In the genomic region with DNA sequence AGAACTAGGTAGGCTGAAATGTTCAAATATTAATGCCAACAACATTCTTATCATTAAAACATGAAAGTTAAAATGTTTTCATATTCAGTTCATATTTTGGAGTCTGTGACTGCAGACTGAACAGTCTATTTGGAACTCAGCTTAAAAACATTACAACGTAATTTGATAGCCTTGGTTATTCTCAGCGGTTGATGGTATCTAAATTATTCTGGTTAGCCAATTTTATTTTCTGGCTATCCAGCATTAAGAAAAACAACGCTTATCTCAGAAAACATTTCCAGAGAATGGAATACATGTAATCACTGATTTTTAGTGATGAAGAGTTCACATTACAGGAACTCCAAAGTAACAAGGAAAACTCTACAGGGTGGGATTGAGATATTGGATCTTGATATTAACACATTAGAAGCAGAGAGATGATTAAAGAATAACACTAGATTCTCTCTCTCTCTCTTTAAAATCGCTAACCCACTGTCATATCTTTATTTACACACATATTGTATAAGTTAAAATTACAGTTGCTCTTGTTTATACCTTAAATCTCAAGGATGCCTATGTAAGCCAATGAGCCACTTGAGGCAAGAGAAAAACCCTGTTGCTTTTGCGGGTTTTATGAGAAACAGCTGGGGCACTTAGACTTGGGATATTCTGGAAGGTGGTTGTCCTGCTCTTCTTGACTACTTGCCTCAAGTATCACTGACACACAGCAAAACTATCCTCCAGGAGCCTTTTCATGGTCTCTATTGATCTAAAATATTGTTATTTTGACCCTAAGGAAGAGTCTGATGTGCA, we compare ENCODE assay signal across 15 cellular contexts.
DNase-seq lines count a peak whose midpoint lies in the region; ATAC-seq and TF ChIP-seq lines count a peak whose summit lies in the region.
"Had no signal": no experiment of that assay in that cellular context is flagged by ENCODE, and none has a peak within 500 bp of the region (broad histone marks: within the 10 kb centered on the region; RNA-seq: fewer than 3 reads in every experiment).

No MANE protein-coding gene starts in this region.

- H3K9me2 ChIP-seq in Karpas-422 (replicated peaks; ENCODE audit: insufficient read depth, low read length) = no peaks in the 10 kb centered on the region; the same call in 1 of the 2 replicates

- H3K9ac ChIP-seq in Karpas-422 (ENCODE audit: low read length) (no peak overlapping the region), mammary epithelial cell (ENCODE audit: insufficient read depth, low read length) (no peak overlapping the region)
- H3K9ac ChIP-seq: BLaER1 had no signal

- H2AFZ ChIP-seq in Karpas-422 (ENCODE audit: low read length) = no peak overlapping the region
- H2AFZ ChIP-seq in mammary epithelial cell (ENCODE audit: low read depth, low read length) = no peak overlapping the region
- H2AFZ ChIP-seq: PC-9 had no signal

- peaks cover 86% of the 10 kb centered on the region for H3K4me1 Mint-ChIP-seq in activated T-helper 1 cell treated with anti-CD3 and anti-CD28 coated beads, Interleukin-12 subunit alpha, Interleukin-12 subunit beta, Interleukin-2, Interleukin-4 antibody, amounts not matched to agents 30 ng/mL and 10 ng/mL and 1 ng/mL, durations not matched to agents 14 hours and 24 hours and 36 hours (ENCODE audit: low read depth)

- H3K27ac ChIP-seq in thoracic aorta (peak overlapping the region; percentile 31 to 44), Karpas-422 (ENCODE audit: low read length) (no peak overlapping the region), mammary epithelial cell (ENCODE audit: insufficient read depth, low read depth, low read length) (no peak overlapping the region)
- H3K27ac ChIP-seq: 22Rv1, BLaER1, PC-9 had no signal

- CTCF ChIA-PET in mammary epithelial cell (lab: Charles Lee; ENCODE audit: low non-redundant PET) = no interaction called here

- in situ Hi-C loops in mammary epithelial cell (cut with MboI; ENCODE audit: low sequenced_read_pairs in 2 of 2) = no loop called here

- ATAC-seq in thoracic aorta (ENCODE audit: insufficient number of reproducible peaks, low FRiP score, low read depth) = no peak
- ATAC-seq: K562 had no signal

- H3K4me2 ChIP-seq in Karpas-422 (ENCODE audit: low read depth, low read length, poor library complexity, severe bottlenecking) (no peak overlapping the region), mammary epithelial cell (ENCODE audit: insufficient read depth, low read depth, low read length) (no peak overlapping the region)
- H3K4me2 ChIP-seq: BLaER1, PC-9 had no signal

- dilution Hi-C loops in mammary epithelial cell (cut with HindIII; ENCODE audit: low sequenced_read_pairs) = no loop called here

- peaks cover 27% of the 10 kb centered on the region for H3K9me3 Mint-ChIP-seq in activated T-helper 1 cell treated with anti-CD3 and anti-CD28 coated beads, Interleukin-12 subunit alpha, Interleukin-12 subunit beta, Interleukin-2, Interleukin-4 antibody, amounts not matched to agents 30 ng/mL and 10 ng/mL and 1 ng/mL, durations not matched to agents 14 hours and 24 hours and 36 hours
- H3K9me3 Mint-ChIP-seq: HFFc6 had no signal

- intact Hi-C loops in activated T-helper 1 cell treated with anti-CD3 and anti-CD28 coated beads, Interleukin-12 subunit alpha, Interleukin-12 subunit beta, Interleukin-2, Interleukin-4 antibody, amounts not matched to agents 30 ng/mL and 10 ng/mL and 1 ng/mL, durations not matched to agents 14 hours and 24 hours and 36 hours (cut with micrococcal nuclease) = loop anchor here (5.0 kb wide), 1 partner anchor 951 kb away; no protein-coding TSS in a partner anchor
- intact Hi-C loops in mammary epithelial cell (cut with micrococcal nuclease) = loop anchor here (5.0 to 10.0 kb wide), 5 partner anchors 123 to 671 kb away; no protein-coding TSS in a partner anchor

- no TSS peak for BruUV-seq in mammary epithelial cell (replicated peaks; lab: Mats Ljungman, UMichigan)

- H3K36me3 ChIP-seq in thoracic aorta (no peaks in the 10 kb centered on the region), Karpas-422 (ENCODE audit: insufficient read depth, low read length) (no peaks in the 10 kb centered on the region), mammary epithelial cell (ENCODE audit: insufficient read depth, low read length) (no peaks in the 10 kb centered on the region)
- H3K36me3 ChIP-seq: BLaER1 had no signal

- no peaks in the 10 kb centered on the region for H3K27me3 ChIP-seq in thoracic aorta (replicated peaks; ENCODE audit: insufficient read depth)
- H3K27me3 ChIP-seq in Karpas-422 (ENCODE audit: low read length) = no peaks in the 10 kb centered on the region
- H3K27me3 ChIP-seq in mammary epithelial cell (ENCODE audit: insufficient read depth, low read length) = no peaks in the 10 kb centered on the region
- H3K27me3 ChIP-seq: BLaER1 had no signal

- H4K20me1 ChIP-seq in Karpas-422 (ENCODE audit: insufficient read depth, low read depth, low read length) (no peaks in the 10 kb centered on the region), mammary epithelial cell (ENCODE audit: insufficient read depth, low read length) (no peaks in the 10 kb centered on the region)
- H4K20me1 ChIP-seq: BLaER1 had no signal

- no peaks in the 10 kb centered on the region for H3K27me3 Mint-ChIP-seq in activated T-helper 1 cell treated with anti-CD3 and anti-CD28 coated beads, Interleukin-12 subunit alpha, Interleukin-12 subunit beta, Interleukin-2, Interleukin-4 antibody, amounts not matched to agents 30 ng/mL and 10 ng/mL and 1 ng/mL, durations not matched to agents 14 hours and 24 hours and 36 hours (ENCODE audit: insufficient read depth)

- H3K27ac Mint-ChIP-seq in activated T-helper 1 cell treated with anti-CD3 and anti-CD28 coated beads, Interleukin-12 subunit alpha, Interleukin-12 subunit beta, Interleukin-2, Interleukin-4 antibody, amounts not matched to agents 30 ng/mL and 10 ng/mL and 1 ng/mL, durations not matched to agents 14 hours and 24 hours and 36 hours = peak overlapping the region; percentile 36
- H3K27ac Mint-ChIP-seq: HFFc6 had no signal

- 97% methylated on average over 5 of the region's 5 CpGs for WGBS in mammary epithelial cell (ENCODE audit: low coverage, missing lambda C conversion rate)

- no peaks in the 10 kb centered on the region for H3K9me3 ChIP-seq in thoracic aorta
- no peaks in the 10 kb centered on the region for H3K9me3 ChIP-seq in Karpas-422 (ENCODE audit: low read length)
- no peaks in the 10 kb centered on the region for H3K9me3 ChIP-seq in mammary epithelial cell (replicated peaks; ENCODE audit: insufficient read depth, low read length)

- H3K4me1 ChIP-seq in thoracic aorta (ENCODE audit: control insufficient read depth in 1 of 2, low read depth in 2 of 2) (peaks cover 3 to 54% of the 10 kb centered on the region in 2 donors), Karpas-422 (ENCODE audit: low read length) (no peaks in the 10 kb centered on the region), mammary epithelial cell (ENCODE audit: insufficient read depth, low read length) (peaks cover 13% of the 10 kb centered on the region)

- H3K4me3 Mint-ChIP-seq in activated T-helper 1 cell treated with anti-CD3 and anti-CD28 coated beads, Interleukin-12 subunit alpha, Interleukin-12 subunit beta, Interleukin-2, Interleukin-4 antibody, amounts not matched to agents 30 ng/mL and 10 ng/mL and 1 ng/mL, durations not matched to agents 14 hours and 24 hours and 36 hours = no peak overlapping the region
- H3K4me3 Mint-ChIP-seq: HFFc6 had no signal

- TF ChIP-seq CTCF in fibroblast of the aortic adventitia (IDR thresholded peaks at IDR 0.05; ENCODE audit: insufficient read depth, low read length) = no peak
- TF ChIP-seq CTCF in thoracic aorta (IDR thresholded peaks at IDR 0.05) = no peak
- no peak for TF ChIP-seq CTCF in mammary epithelial cell (conservative IDR thresholded peaks at IDR 0.05 in 1 of 2, IDR thresholded peaks at IDR 0.05 in 1 of 2; ENCODE audit: extremely low read depth in 1 of 2, insufficient read depth in 1 of 2, low read depth in 1 of 2, low read length in 2 of 2)

- no peaks in the 10 kb centered on the region for H3K79me2 ChIP-seq in Karpas-422 (ENCODE audit: low read length)
- no peaks in the 10 kb centered on the region for H3K79me2 ChIP-seq in mammary epithelial cell (ENCODE audit: insufficient read depth, low read length)

- H3K36me3 Mint-ChIP-seq in activated T-helper 1 cell treated with anti-CD3 and anti-CD28 coated beads, Interleukin-12 subunit alpha, Interleukin-12 subunit beta, Interleukin-2, Interleukin-4 antibody, amounts not matched to agents 30 ng/mL and 10 ng/mL and 1 ng/mL, durations not matched to agents 14 hours and 24 hours and 36 hours (ENCODE audit: low read depth) = peaks cover 15% of the 10 kb centered on the region

- DNase-seq in DMS 273 (lab: John Stamatoyannopoulos, UW; ENCODE audit: unreplicated experiment) = peak; percentile 31
- DNase-seq in DMS 273 treated with DMSO at 0.1 percent for 48 hours (lab: John Stamatoyannopoulos, UW) = no peak
- no peak for DNase-seq in activated T-helper 1 cell treated with anti-CD3 and anti-CD28 coated beads, Interleukin-12 subunit alpha, Interleukin-12 subunit beta, Interleukin-2, Interleukin-4 antibody, amounts not matched to agents 30 ng/mL and 10 ng/mL and 1 ng/mL, durations not matched to agents 14 hours and 24 hours and 36 hours (ENCODE audit: low spot score)
- DNase-seq in fibroblast of the aortic adventitia (ENCODE audit: low read depth) = peak; percentile 2
- no peak for DNase-seq in thoracic aorta (ENCODE audit: low spot score)
- no peak for DNase-seq in anterior cingulate cortex (lab: John Stamatoyannopoulos, UW)
- no peak for DNase-seq in Karpas-422
- no peak for DNase-seq in mammary epithelial cell
- DNase-seq: GOT3, HFFc6, NCI-H1092, PC-9 had no signal

- H3K4me3 ChIP-seq in fibroblast of the aortic adventitia (ENCODE audit: low read depth, low read length) = no peak overlapping the region
- H3K4me3 ChIP-seq in thoracic aorta = no peak overlapping the region
- no peak overlapping the region for H3K4me3 ChIP-seq in Karpas-422 (ENCODE audit: low read length)
- no peak overlapping the region for H3K4me3 ChIP-seq in mammary epithelial cell (replicated peaks in 1 of 3; ENCODE audit: insufficient read depth in 1 of 3, low read depth in 2 of 3, low read length in 3 of 3)
- H3K4me3 ChIP-seq: BLaER1, K562, PC-9 had no signal

Comparison
In these comparisons a context has a peak if more than half of its experiments do, and no peak if none do; other contexts are left out.
1. DNase-seq: peak in DMS 273 (single experiment) and fibroblast of the aortic adventitia (single experiment); none in DMS 273 treated with DMSO at 0.1 percent for 48 hours (single experiment), activated T-helper 1 cell treated with anti-CD3 and anti-CD28 coated beads, Interleukin-12 subunit alpha, Interleukin-12 subunit beta, Interleukin-2, Interleukin-4 antibody, amounts not matched to agents 30 ng/mL and 10 ng/mL and 1 ng/mL, durations not matched to agents 14 hours and 24 hours and 36 hours (single experiment), thoracic aorta (single experiment), anterior cingulate cortex (0 of 58), Karpas-422 (single experiment) and mammary epithelial cell (single experiment).
2. H3K27ac ChIP-seq: peak in thoracic aorta (2 of 2); none in Karpas-422 (single experiment) and mammary epithelial cell (single experiment).